In the genomic region with DNA sequence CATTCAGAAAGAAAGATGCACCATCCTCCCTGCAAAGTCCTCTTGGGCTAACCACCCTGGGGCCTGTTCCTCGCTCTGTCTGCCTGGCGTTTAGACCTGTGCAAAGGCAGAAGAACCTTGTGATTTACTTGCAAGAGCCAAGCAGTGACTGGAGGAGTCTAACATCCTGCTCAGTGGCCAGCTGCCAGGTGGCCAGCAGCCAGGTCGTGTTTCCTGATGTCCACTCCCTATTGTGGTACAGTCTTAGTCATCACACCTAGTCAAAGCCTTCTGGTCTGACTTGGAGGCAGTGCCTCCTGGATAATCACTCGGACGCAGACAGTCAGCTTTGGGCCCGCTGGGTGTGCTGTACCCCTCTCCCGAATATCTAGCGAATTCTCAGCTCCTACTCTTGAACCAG, we compare ENCODE assay signal across 9 cellular contexts.
DNase-seq lines count a peak whose midpoint lies in the region; ATAC-seq and TF ChIP-seq lines count a peak whose summit lies in the region.
"Had no signal": no experiment of that assay in that cellular context is flagged by ENCODE, and none has a peak within 500 bp of the region (broad histone marks: within the 10 kb centered on the region; RNA-seq: fewer than 3 reads in every experiment).

No MANE protein-coding gene starts in this region.

- no peaks in the 10 kb centered on the region for H3K36me3 Mint-ChIP-seq in mesothelial cell of epicardium
- no peaks in the 10 kb centered on the region for H3K36me3 Mint-ChIP-seq in activated naive CD4-positive, alpha-beta T cell treated with anti-CD3 and anti-CD28 coated beads, Interleukin-2, amount 50 U/mL, for 72 hours

- ATAC-seq in GM18511 (IDR thresholded peaks at IDR 0.05; ENCODE audit: unreplicated experiment) (no peak), HG02970 (IDR thresholded peaks at IDR 0.05; ENCODE audit: low FRiP score, unreplicated experiment) (no peak), HG03565 (IDR thresholded peaks at IDR 0.05; ENCODE audit: unreplicated experiment) (no peak)
- no peak for ATAC-seq in activated naive CD4-positive, alpha-beta T cell treated with anti-CD3 and anti-CD28 coated beads, Interleukin-2, amount 50 U/mL, for 72 hours

- TF ChIP-seq CTCF in mesothelial cell of epicardium (IDR thresholded peaks at IDR 0.05; ENCODE audit: unreplicated experiment) = no peak

- H3K9me3 Mint-ChIP-seq in mesothelial cell of epicardium = no peaks in the 10 kb centered on the region
- H3K9me3 Mint-ChIP-seq in activated naive CD4-positive, alpha-beta T cell treated with anti-CD3 and anti-CD28 coated beads, Interleukin-2, amount 50 U/mL, for 72 hours = no peaks in the 10 kb centered on the region
- H3K9me3 Mint-ChIP-seq: dendritic cell treated with granulocyte-macrophage colony-stimulating factor and Interleukin-4, amounts not matched to agents 40 ng/mL and 50 ng/mL, for 4 days had no signal

- H3K27me3 Mint-ChIP-seq in mesothelial cell of epicardium (ENCODE audit: low read depth) = peaks cover 13% of the 10 kb centered on the region

- H3K4me3 Mint-ChIP-seq in mesothelial cell of epicardium = no peak overlapping the region
- H3K4me3 Mint-ChIP-seq: dendritic cell treated with granulocyte-macrophage colony-stimulating factor and Interleukin-4, amounts not matched to agents 40 ng/mL and 50 ng/mL, for 4 days had no signal

- H3K4me1 Mint-ChIP-seq in mesothelial cell of epicardium = peaks cover 21% of the 10 kb centered on the region

- H3K27ac Mint-ChIP-seq in mesothelial cell of epicardium = peak overlapping the region; percentile 8
- H3K27ac Mint-ChIP-seq in activated naive CD4-positive, alpha-beta T cell treated with anti-CD3 and anti-CD28 coated beads, Interleukin-2, amount 50 U/mL, for 72 hours = no peak overlapping the region
- H3K27ac Mint-ChIP-seq: dendritic cell treated with granulocyte-macrophage colony-stimulating factor and Interleukin-4, amounts not matched to agents 40 ng/mL and 50 ng/mL, for 4 days had no signal

- peak; percentile 72 for DNase-seq in COLO829 (ENCODE audit: low spot score)
- DNase-seq in NCI-H2029 treated with DMSO at 0.1 percent for 48 hours (lab: John Stamatoyannopoulos, UW) = peak; percentile 65
- peak; percentile 54 for DNase-seq in cerebellar cortex (ENCODE audit: low spot score)
- peak in 1 of 2 experiments; percentile 60 for DNase-seq in mesothelial cell of epicardium (ENCODE audit: low spot score in 2 of 2, unreplicated experiment in 2 of 2)
- no peak for DNase-seq in activated naive CD4-positive, alpha-beta T cell treated with anti-CD3 and anti-CD28 coated beads, Interleukin-2, amount 50 U/mL, for 72 hours (ENCODE audit: low spot score in 2 of 2)

Comparison
In these comparisons a context has a peak if more than half of its experiments do, and no peak if none do; other contexts are left out.
1. DNase-seq: peak in COLO829 (single experiment), NCI-H2029 treated with DMSO at 0.1 percent for 48 hours (single experiment) and cerebellar cortex (single experiment); none in activated naive CD4-positive, alpha-beta T cell treated with anti-CD3 and anti-CD28 coated beads, Interleukin-2, amount 50 U/mL, for 72 hours (0 of 2).